8 cellular contexts compared by ENCODE assay signal in genomic region chrX:139341855-139342593, GRCh38.
DNase-seq lines count a peak whose midpoint lies in the region; ATAC-seq and TF ChIP-seq lines count a peak whose summit lies in the region.
"Not testable (repeated sequence)": the region's sequence is repeated elsewhere in the genome, so short reads cannot be mapped to it uniquely, and the experiment has no call there.

No MANE protein-coding gene starts in this region.

- H3K36me3 ChIP-seq in A673 (ENCODE audit: insufficient read depth, low read length, poor library complexity, severe bottlenecking); GM23338 (ENCODE audit: insufficient read depth); endodermal cell (ENCODE audit: control insufficient read depth, insufficient read depth, low read length); iPS-15b (ENCODE audit: control insufficient read depth, insufficient read depth, low read length): not testable (repeated sequence)

- H3K4me2 ChIP-seq in GM23338, result peak overlapping the region; percentile 69

- H3K4me1 Mint-ChIP-seq in GM23338 (peaks cover 23% of the 10 kb centered on the region; the same call in 2 of the 3 replicates), endodermal cell (peaks cover 50% of the 10 kb centered on the region), nephron progenitor cell (peaks cover 19% of the 10 kb centered on the region)
- not testable (repeated sequence) for H3K4me1 Mint-ChIP-seq in type B pancreatic cell (ENCODE audit: unreplicated experiment)

- in situ Hi-C loops in KBM-7 (cut with MboI; ENCODE audit: low pct_unique_long_range_greater_than_20kb, low sequenced_read_pairs), result not testable (repeated sequence)

- H3K4me1 ChIP-seq in A673 (ENCODE audit: insufficient read depth, low read length, poor library complexity, severe bottlenecking); endodermal cell (ENCODE audit: control insufficient read depth, insufficient read depth, low read length): not testable (repeated sequence)
- H3K4me1 ChIP-seq in GM23338 (ENCODE audit: insufficient read depth) (peaks cover 16% of the 10 kb centered on the region), iPS-15b (ENCODE audit: control insufficient read depth, insufficient read depth, low read length) (peaks cover 28% of the 10 kb centered on the region)

- not testable (repeated sequence) for H3K4me3 ChIP-seq in A673 (ENCODE audit: low read depth, low read length, poor library complexity, severe bottlenecking); endodermal cell (ENCODE audit: low read length)
- H3K4me3 ChIP-seq in GM23338, result peak overlapping the region; percentile 49
- peak overlapping the region; percentile 16 for H3K4me3 ChIP-seq in iPS-15b (ENCODE audit: low read depth, low read length)

- POLR2A ChIA-PET in A673 (lab: Charles Lee; ENCODE audit: low non-redundant PET), result not testable (repeated sequence)

- not testable (repeated sequence) for H3F3A ChIP-seq in GM23338 (replicated peaks; ENCODE audit: low read depth)

- not testable (repeated sequence) for H3K9me3 Mint-ChIP-seq in GM23338, endodermal cell, nephron progenitor cell, type B pancreatic cell

- BruUV-seq in A673 (replicated peaks; lab: Mats Ljungman, UMichigan), result not testable (repeated sequence)

- H3K27ac Mint-ChIP-seq in GM23338 (peak overlapping the region; percentile 89), endodermal cell (peak overlapping the region; percentile 98), type B pancreatic cell (peak overlapping the region; percentile 10)
- not testable (repeated sequence) for H3K27ac Mint-ChIP-seq in nephron progenitor cell

- H3K9ac ChIP-seq in endodermal cell (ENCODE audit: extremely low read depth, low read length, poor library complexity, severe bottlenecking) (peak overlapping the region; percentile 20), iPS-15b (ENCODE audit: low read depth, low read length) (peak overlapping the region; percentile 10)

- H3K27ac ChIP-seq in A673 (ENCODE audit: low read depth, low read length, poor library complexity, severe bottlenecking); endodermal cell (ENCODE audit: low read depth, low read length): not testable (repeated sequence)
- peak overlapping the region; percentile 97 for H3K27ac ChIP-seq in GM23338 (ENCODE audit: low read depth)

- not testable (repeated sequence) for TF ChIP-seq CTCF in A673 (conservative IDR thresholded peaks at IDR 0.05; ENCODE audit: low read depth, low read length); GM23338 (conservative IDR thresholded peaks at IDR 0.05; ENCODE audit: low read depth in 2 of 2); endodermal cell (conservative IDR thresholded peaks at IDR 0.05); nephron progenitor cell (IDR thresholded peaks at IDR 0.05); type B pancreatic cell (conservative IDR thresholded peaks at IDR 0.05)

- H4K20me1 ChIP-seq in GM23338 (replicated peaks; ENCODE audit: insufficient read depth), result not testable (repeated sequence)

- not testable (repeated sequence) for ATAC-seq in GM23338

- DNase-seq in A673 (ENCODE audit: low spot score), result peak; percentile 5
- DNase-seq in GM23338 (ENCODE audit: low spot score), result peak; percentile 28
- peak; percentile 35 for DNase-seq in KBM-7
- peak; percentile 12 for DNase-seq in SK-N-DZ (ENCODE audit: low spot score)
- DNase-seq in endodermal cell, result peak; percentile 61
- DNase-seq in nephron progenitor cell; type B pancreatic cell (ENCODE audit: extremely low spot score, unreplicated experiment): not testable (repeated sequence)

- H3K27me3 Mint-ChIP-seq in GM23338 (ENCODE audit: insufficient read depth, low read depth, poor library complexity); endodermal cell (ENCODE audit: insufficient read depth); nephron progenitor cell (ENCODE audit: low read depth, poor library complexity): not testable (repeated sequence)
- peaks cover 23% of the 10 kb centered on the region for H3K27me3 Mint-ChIP-seq in type B pancreatic cell

- CTCF ChIA-PET in A673 (lab: Charles Lee), result not testable (repeated sequence)

- H3K36me3 Mint-ChIP-seq in GM23338 (ENCODE audit: low read depth); endodermal cell (ENCODE audit: low read depth); nephron progenitor cell (ENCODE audit: low read depth); type B pancreatic cell: not testable (repeated sequence)

- H3K4me3 Mint-ChIP-seq in GM23338, result peak overlapping the region; percentile 60
- H3K4me3 Mint-ChIP-seq in endodermal cell, result peak overlapping the region; percentile 50
- H3K4me3 Mint-ChIP-seq in nephron progenitor cell, result peak overlapping the region; percentile 48
- H3K4me3 Mint-ChIP-seq in type B pancreatic cell, result peak overlapping the region; percentile 47

- not testable (repeated sequence) for H3K9me3 ChIP-seq in A673 (ENCODE audit: low read depth, low read length, poor library complexity, severe bottlenecking); endodermal cell (ENCODE audit: control insufficient read depth, low read length); iPS-15b (ENCODE audit: control insufficient read depth, insufficient read depth, low read length)

- H3K27me3 ChIP-seq in A673 (replicated peaks; ENCODE audit: insufficient read depth, low read depth, low read length, poor library complexity); GM23338 (ENCODE audit: insufficient read depth); endodermal cell (ENCODE audit: control insufficient read depth, insufficient read depth, low read length, poor library complexity, severe bottlenecking); iPS-15b (ENCODE audit: control insufficient read depth, insufficient read depth, low read length): not testable (repeated sequence)

- not testable (repeated sequence) for H3K9me2 ChIP-seq in GM23338 (ENCODE audit: insufficient read depth)

- 7 to 9% methylated on average over 3 to 13 of the region's 21 CpGs for WGBS in endodermal cell (ENCODE audit: insufficient coverage in 1 of 2, insufficient read length in 1 of 2), 2 experiments

- H3K79me2 ChIP-seq in GM23338 (replicated peaks; ENCODE audit: insufficient read depth), result not testable (repeated sequence)

- intact Hi-C loops in A673 (cut with micrococcal nuclease; ENCODE audit: unreplicated experiment), result not testable (repeated sequence)

- not testable (repeated sequence) for H2AFZ ChIP-seq in GM23338

TF ChIP-seq in GM23338, 12 proteins besides CTCF, POLR2A, EP300 and RAD21:
- TF ChIP-seq NANOG (IDR thresholded peaks at IDR 0.05; ENCODE audit: borderline replicate concordance), result peak; percentile 16; the same call in 1 of the 2 replicates
